Comparison of ENCODE assay signal across 8 cellular contexts in genomic region chr17:7833011-7833794, GRCh38. TPM values are rescaled to one million over a fixed set of nuclear protein-coding genes. Genes with fewer than 3 reads are reported as not detected.
DNase-seq lines count a peak whose midpoint lies in the region; ATAC-seq and TF ChIP-seq lines count a peak whose summit lies in the region.

No MANE protein-coding gene starts in this region.

- TF ChIP-seq CTCF in VCaP (conservative IDR thresholded peaks at IDR 0.05): no peak
- TF ChIP-seq CTCF in fibroblast of pulmonary artery (IDR thresholded peaks at IDR 0.05; ENCODE audit: low read length, missing control alignments): no peak

- no peak overlapping the region for H3K27ac ChIP-seq in GM23248
- peak overlapping the region; percentile 94; the same call in 1 of the 2 replicates for H3K27ac ChIP-seq in VCaP
- peak overlapping the region; percentile 92 for H3K27ac ChIP-seq in rectal smooth muscle tissue (ENCODE audit: low read depth, low read length)

- no peaks in the 10 kb centered on the region for H3K9me2 ChIP-seq in GM23248 (ENCODE audit: insufficient read depth)

- H3K4me1 ChIP-seq in GM23248 (ENCODE audit: insufficient read depth) (peaks cover 15% of the 10 kb centered on the region), rectal smooth muscle tissue (ENCODE audit: control insufficient read depth, insufficient read depth, low read length) (peaks cover 18% of the 10 kb centered on the region)

- H3K79me2 ChIP-seq in GM23248 (ENCODE audit: insufficient read depth): peaks cover 10% of the 10 kb centered on the region; the same call in 1 of the 2 replicates

- H3F3A ChIP-seq in GM23248 (ENCODE audit: insufficient read depth): peaks cover 9% of the 10 kb centered on the region; the same call in 1 of the 2 replicates

- 0 out of 2 replicates have a peak overlapping the region, but pooled peaks have one; percentile 96 for H3K9ac ChIP-seq in GM23248
- peak overlapping the region; percentile 45 for H3K9ac ChIP-seq in rectal smooth muscle tissue (ENCODE audit: low read length)

- peak overlapping the region; percentile 81 for H3K4me2 ChIP-seq in GM23248 (ENCODE audit: unreplicated experiment)

- H3K27me3 ChIP-seq in GM23248 (replicated peaks; ENCODE audit: insufficient read depth) (no peaks in the 10 kb centered on the region), rectal smooth muscle tissue (ENCODE audit: control insufficient read depth, insufficient read depth, low read length) (no peaks in the 10 kb centered on the region)

- H3K4me3 ChIP-seq in GM23248 (peak overlapping the region; percentile 83), fibroblast of pulmonary artery (replicated peaks; ENCODE audit: low read depth, low read length) (peak overlapping the region; percentile 69), rectal smooth muscle tissue (ENCODE audit: low read length) (peak overlapping the region; percentile 83)

- H3K36me3 ChIP-seq in GM23248 (ENCODE audit: low read depth) (no peaks in the 10 kb centered on the region), rectal smooth muscle tissue (ENCODE audit: control insufficient read depth, insufficient read depth, low read length) (no peaks in the 10 kb centered on the region)

- peak overlapping the region; percentile 79 for H2AFZ ChIP-seq in GM23248

- DNase-seq in GM23248 (no peak), fibroblast of pulmonary artery (ENCODE audit: low read depth) (no peak), RKO (ENCODE audit: low spot score) (no peak)

- no peaks in the 10 kb centered on the region for H3K9me3 ChIP-seq in GM23248 (ENCODE audit: low read depth)

- ATAC-seq in HG02840 (IDR thresholded peaks at IDR 0.05; ENCODE audit: low FRiP score, unreplicated experiment): no peak
- ATAC-seq in HG03520 (IDR thresholded peaks at IDR 0.05; ENCODE audit: unreplicated experiment): no peak
- no peak for ATAC-seq in HG02642 (IDR thresholded peaks at IDR 0.05; ENCODE audit: poor library complexity, unreplicated experiment)

- in situ Hi-C loops in GM23248 (cut with MboI): loop anchor here (10.0 kb wide), 1 partner anchor 58 kb away; no protein-coding TSS in a partner anchor

- no peaks in the 10 kb centered on the region for H4K20me1 ChIP-seq in GM23248 (ENCODE audit: insufficient read depth)

- WGBS in GM23248 (ENCODE audit: low coverage in 1 of 2, low lambda C conversion rate in 2 of 2, missing lambda C conversion rate in 2 of 2), 2 experiments: 16 to 19% methylated on average over 19 of the region's 19 CpGs

RNA-seq across cellular contexts. Expression of gene KDM6B, which starts 0.8 kb away (rescaled TPM):
- total RNA-seq in GM23248 (2014; rRNA removed; shearing (Covaris generic)): 0.76 and 1.3 TPM in 2 replicates
- polyA plus RNA-seq in GM23248 (2016; fragmentation: Nextera tagmentation; extraction: Ambion mirVana): 1.6 and 2.3 TPM in 2 replicates

RNA-seq across cellular contexts. Expression of gene TMEM88, which starts 21.7 kb away (rescaled TPM):
- not detected in 2 replicates for total RNA-seq in GM23248 (2014; rRNA removed; shearing (Covaris generic))
- polyA plus RNA-seq in GM23248 (2016; fragmentation: Nextera tagmentation; extraction: Ambion mirVana): 0.23 TPM in 1 of 2 replicates, not detected in the other

RNA-seq across cellular contexts. Expression of gene NAA38, which starts 24.2 kb away (rescaled TPM):
- 70.4 and 71.5 TPM in 2 replicates for total RNA-seq in GM23248 (2014; rRNA removed; shearing (Covaris generic))
- 185 and 196 TPM in 2 replicates for polyA plus RNA-seq in GM23248 (2016; fragmentation: Nextera tagmentation; extraction: Ambion mirVana)

RNA-seq across cellular contexts. Expression of gene CYB5D1, which starts 24.6 kb away (rescaled TPM):
- total RNA-seq in GM23248 (2014; rRNA removed; shearing (Covaris generic)): 11.0 and 20.6 TPM in 2 replicates
- polyA plus RNA-seq in GM23248 (2016; fragmentation: Nextera tagmentation; extraction: Ambion mirVana): 8.6 and 9.9 TPM in 2 replicates

RNA-seq across cellular contexts. Expression of gene CHD3, which starts 55.4 kb away (rescaled TPM):
- 56.5 and 73.6 TPM in 2 replicates for total RNA-seq in GM23248 (2014; rRNA removed; shearing (Covaris generic))
- 14.0 and 16.0 TPM in 2 replicates for polyA plus RNA-seq in GM23248 (2016; fragmentation: Nextera tagmentation; extraction: Ambion mirVana)
